In the genomic region with DNA sequence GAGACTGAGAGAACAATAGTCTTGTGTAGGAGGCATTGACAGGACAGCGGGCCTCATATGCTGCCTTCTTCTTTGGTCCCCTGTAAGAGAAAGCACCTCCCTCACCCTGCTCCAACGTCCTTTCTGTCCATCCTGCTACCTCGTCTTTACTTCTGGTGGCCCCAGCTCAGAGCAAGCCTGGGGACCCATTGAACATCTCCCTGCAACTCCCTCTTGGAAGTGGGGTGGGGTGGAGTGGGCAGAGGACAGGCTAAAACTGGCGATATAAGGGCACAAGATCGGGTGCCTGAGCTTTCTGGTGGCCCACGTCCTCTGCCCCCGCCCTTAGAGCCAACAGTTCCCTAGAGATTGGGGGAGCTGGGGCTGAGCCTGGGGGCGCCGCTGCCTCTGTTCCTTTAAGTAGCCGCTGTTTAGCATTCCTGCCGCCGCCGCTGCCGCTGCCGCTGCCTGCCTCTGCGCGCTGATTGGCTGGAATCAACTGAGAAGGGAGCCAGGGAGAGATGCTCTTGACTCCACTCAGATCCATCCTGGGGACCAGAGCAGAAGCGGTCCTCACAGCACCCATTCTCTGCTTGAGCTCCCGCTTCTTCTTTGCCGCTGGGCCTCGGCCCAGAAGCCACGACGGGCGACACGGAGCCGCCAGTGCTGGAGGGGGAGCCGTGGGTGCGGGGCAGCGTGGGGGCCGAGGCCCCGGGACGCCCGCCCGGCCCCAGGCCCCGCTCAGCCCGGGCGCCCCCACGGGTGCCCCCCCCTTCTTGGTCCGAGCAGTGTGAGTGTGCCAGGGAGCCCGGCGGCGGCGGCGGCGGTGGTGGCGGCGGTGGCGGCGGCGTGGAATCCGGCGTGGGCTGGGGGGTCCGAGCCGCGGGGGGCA, we compare ENCODE assay signal across 8 cellular contexts.
DNase-seq lines count a peak whose midpoint lies in the region.

A gene (plus strand): TSS at position 510 of the 871 bp plus-strand sequence. CDS start 367 bp downstream, outside the sequence.

- no peaks in the 10 kb centered on the region for H3K36me3 ChIP-seq in iPS-15b (ENCODE audit: control insufficient read depth, insufficient read depth, low read length)

- H3K4me3 ChIP-seq in iPS-15b (ENCODE audit: low read depth, low read length): peak within 1 kb of the TSS; percentile 30

- DNase-seq in NCI-H1436 (lab: John Stamatoyannopoulos, UW) (peak; percentile 59), NCI-H1436 treated with DMSO at 0.1 percent for 48 hours (lab: John Stamatoyannopoulos, UW) (no peak), NCI-H1694 treated with DMSO at 0.1 percent for 48 hours (lab: John Stamatoyannopoulos, UW) (peak; percentile 20), anterior cingulate cortex (lab: John Stamatoyannopoulos, UW) (peak in 56 of 58 donors; percentile 5 to 85 (median 55)), NAMALWA (ENCODE audit: low spot score) (no peak), NCI-H2029 treated with DMSO at 0.1 percent for 48 hours (lab: John Stamatoyannopoulos, UW) (no peak)
- DNase-seq in stimulated activated CD4-positive, alpha-beta T cell treated with anti-CD3 and anti-CD28 coated beads, Interleukin-4, amount 100 ng/mL, for 1 hour: peak; percentile 19

- H3K9ac ChIP-seq in iPS-15b (ENCODE audit: low read depth, low read length): no peak within 1 kb of the TSS

- peaks cover 20% of the 10 kb centered on the region for H3K27me3 ChIP-seq in iPS-15b (ENCODE audit: control insufficient read depth, insufficient read depth, low read length)

- no peaks in the 10 kb centered on the region for H3K4me1 ChIP-seq in iPS-15b (ENCODE audit: control insufficient read depth, insufficient read depth, low read length)

- no peaks in the 10 kb centered on the region for H3K9me3 ChIP-seq in iPS-15b (ENCODE audit: control insufficient read depth, insufficient read depth, low read length)

Comparison
In these comparisons a context has a peak if more than half of its experiments do, and no peak if none do; other contexts are left out.
1. DNase-seq: peak in NCI-H1436 (single experiment), NCI-H1694 treated with DMSO at 0.1 percent for 48 hours (single experiment), anterior cingulate cortex (56 of 58) and stimulated activated CD4-positive, alpha-beta T cell treated with anti-CD3 and anti-CD28 coated beads, Interleukin-4, amount 100 ng/mL, for 1 hour (single experiment); none in NCI-H1436 treated with DMSO at 0.1 percent for 48 hours (single experiment), NAMALWA (single experiment) and NCI-H2029 treated with DMSO at 0.1 percent for 48 hours (single experiment).